In genomic region chr11:65078786-65079342, GRCh38 we compare ENCODE assay signal across 10 cellular contexts. TPM values are rescaled to one million over a fixed set of nuclear protein-coding genes. Genes with fewer than 3 reads are reported as not detected.
DNase-seq lines count a peak whose midpoint lies in the region; ATAC-seq, FAIRE-seq and TF ChIP-seq lines count a peak whose summit lies in the region.
"Had no signal": no experiment of that assay in that cellular context is flagged by ENCODE, and none has a peak within 500 bp of the region (broad histone marks: within the 10 kb centered on the region; RNA-seq: fewer than 3 reads in every experiment).

No MANE protein-coding gene starts in this region.

- no peaks in the 10 kb centered on the region for H3K27me3 ChIP-seq in Panc1 (ENCODE audit: control insufficient read depth, insufficient read depth, low read length)
- H3K27me3 ChIP-seq: brain microvascular endothelial cell, uterus had no signal

- peaks cover 83% of the 10 kb centered on the region for H3K36me3 Mint-ChIP-seq in activated T-cell treated with anti-CD3 and anti-CD28 coated beads, Interleukin-2, amount 50 U/mL, for 24 hours (ENCODE audit: low read depth)
- peaks cover 14% of the 10 kb centered on the region for H3K36me3 Mint-ChIP-seq in neural crest cell (ENCODE audit: low read depth)

- POLR2A ChIA-PET in Panc1 (lab: Charles Lee) = interaction anchor here (0.8 kb wide), 1 partner anchor 21 kb away, joined by 6 read pairs; no protein-coding TSS in a partner anchor

- H3K4me1 Mint-ChIP-seq in activated T-cell treated with anti-CD3 and anti-CD28 coated beads, Interleukin-2, amount 50 U/mL, for 24 hours (ENCODE audit: low read depth) = peaks cover 43% of the 10 kb centered on the region
- H3K4me1 Mint-ChIP-seq in neural crest cell = peaks cover 24% of the 10 kb centered on the region

- FAIRE-seq in kidney (lab: Jason Lieb, UNC) = no peak

- intact Hi-C loops in Panc1 (cut with micrococcal nuclease; ENCODE audit: unreplicated experiment) = no loop called here
- intact Hi-C loops in kidney (cut with DNase I) = no loop called here

- BruUV-seq in Panc1 (replicated peaks; lab: Mats Ljungman, UMichigan) = no TSS peak

- in situ Hi-C loops in Panc1 (cut with HindIII; ENCODE audit: low pct_unique_long_range_greater_than_20kb, low sequenced_read_pairs) = no loop called here

- peaks cover 5% of the 10 kb centered on the region for H3K36me3 ChIP-seq in Panc1 (ENCODE audit: control insufficient read depth, insufficient read depth, low read length)
- H3K36me3 ChIP-seq in kidney (ENCODE audit: control insufficient read depth in 1 of 2, insufficient read depth in 2 of 2, low read length in 2 of 2) = no peaks in the 10 kb centered on the region
- H3K36me3 ChIP-seq: brain microvascular endothelial cell, uterus had no signal

- H3K4me3 Mint-ChIP-seq in activated T-cell treated with anti-CD3 and anti-CD28 coated beads, Interleukin-2, amount 50 U/mL, for 24 hours = peak overlapping the region; percentile 9
- H3K4me3 Mint-ChIP-seq in neural crest cell = peak overlapping the region; percentile 77

- H3K4me1 ChIP-seq in Panc1 (ENCODE audit: control insufficient read depth, insufficient read depth, low read length) (peaks cover 28% of the 10 kb centered on the region), kidney (ENCODE audit: control insufficient read depth in 1 of 2, insufficient read depth in 1 of 2, low read depth in 1 of 2, low read length in 2 of 2) (peaks cover 4 to 5% of the 10 kb centered on the region in 2 donors)
- H3K4me1 ChIP-seq: uterus had no signal

- H3K9me3 Mint-ChIP-seq in activated T-cell treated with anti-CD3 and anti-CD28 coated beads, Interleukin-2, amount 50 U/mL, for 24 hours = no peaks in the 10 kb centered on the region
- H3K9me3 Mint-ChIP-seq in neural crest cell = no peaks in the 10 kb centered on the region

- H3K27me3 Mint-ChIP-seq in activated T-cell treated with anti-CD3 and anti-CD28 coated beads, Interleukin-2, amount 50 U/mL, for 24 hours = no peaks in the 10 kb centered on the region
- no peaks in the 10 kb centered on the region for H3K27me3 Mint-ChIP-seq in neural crest cell (ENCODE audit: low read depth)

- H3K9me3 ChIP-seq in Panc1 (ENCODE audit: control insufficient read depth, insufficient read depth, low read depth, low read length) = no peaks in the 10 kb centered on the region
- no peaks in the 10 kb centered on the region for H3K9me3 ChIP-seq in kidney (ENCODE audit: control insufficient read depth in 1 of 2, low read length in 2 of 2)
- H3K9me3 ChIP-seq: uterus had no signal

- H3K4me3 ChIP-seq in Panc1 (ENCODE audit: low read depth in 2 of 2, low read length in 2 of 2) = no peak overlapping the region
- no peak overlapping the region for H3K4me3 ChIP-seq in kidney (ENCODE audit: low read length in 2 of 2)
- H3K4me3 ChIP-seq: PC-9, uterus had no signal

- DNase-seq in activated T-cell treated with anti-CD3 and anti-CD28 coated beads, Interleukin-2, amount 50 U/mL, for 24 hours = no peak
- DNase-seq in activated T-cell treated with anti-CD3 and anti-CD28 coated beads, Interleukin-2, amount 50 U/mL, for 48 hours = no peak
- no peak for DNase-seq in Panc1 (ENCODE audit: low read depth, low spot score)
- DNase-seq in neural crest cell (ENCODE audit: low read depth, low spot score) = no peak
- no peak for DNase-seq in kidney
- no peak for DNase-seq in NCI-H446 treated with DMSO at 0.1 percent for 48 hours (lab: John Stamatoyannopoulos, UW)
- DNase-seq: nucleus accumbens, uterus had no signal

- H3K27ac ChIP-seq in Panc1 (ENCODE audit: low read length) = peak overlapping the region; percentile 41
- H3K27ac ChIP-seq in kidney (ENCODE audit: low read depth in 2 of 2, low read length in 2 of 2) = no peak overlapping the region
- H3K27ac ChIP-seq: brain microvascular endothelial cell, PC-9, uterus had no signal

- peak overlapping the region; percentile 12 for H3K27ac Mint-ChIP-seq in activated T-cell treated with anti-CD3 and anti-CD28 coated beads, Interleukin-2, amount 50 U/mL, for 24 hours
- H3K27ac Mint-ChIP-seq in neural crest cell (ENCODE audit: unreplicated experiment) = no peak overlapping the region

- peak; percentile 15; the same call in 1 of the 2 replicates for ATAC-seq in Panc1

- CTCF ChIA-PET in Panc1 (lab: Charles Lee) = interaction anchor here (1.1 kb wide), 1 partner anchor 9 kb away, joined by 3 read pairs; no protein-coding TSS in a partner anchor

- TF ChIP-seq CTCF in Panc1 (IDR thresholded peaks at IDR 0.05) (no peak), neural crest cell (conservative IDR thresholded peaks at IDR 0.05) (no peak), kidney (IDR thresholded peaks at IDR 0.05; ENCODE audit: borderline replicate concordance, extremely low read depth, insufficient read depth) (no peak)

- H3K9ac ChIP-seq in kidney (ENCODE audit: low read length in 2 of 2) = no peak overlapping the region

RNA-seq across cellular contexts. Expression of gene CDCA5, which starts 5.0 kb away (rescaled TPM):
- 92.9 TPM for total RNA-seq in Panc1 (2021; ENCODE audit: unreplicated experiment)
- 36.4 TPM for polyA plus RNA-seq in Panc1 (2012; ENCODE audit: insufficient read length)
- 83.1 and 84.8 TPM in 2 replicates for total RNA-seq in neural crest cell
- 1.4 TPM for total RNA-seq in kidney
- polyA plus RNA-seq in kidney (ENCODE audit: insufficient read depth, low read depth, low replicate concordance) = 0.43 TPM

RNA-seq across cellular contexts. Expression of gene ZFPL1, which starts 5.2 kb away (rescaled TPM):
- 68.4 TPM for total RNA-seq in Panc1 (2021; ENCODE audit: unreplicated experiment)
- polyA plus RNA-seq in Panc1 (2012; ENCODE audit: insufficient read length) = 80.6 TPM
- 33.2 and 35.7 TPM in 2 replicates for total RNA-seq in neural crest cell
- total RNA-seq in kidney = 31.4 TPM
- 43.1 TPM for polyA plus RNA-seq in kidney (ENCODE audit: insufficient read depth, low read depth, low replicate concordance)

RNA-seq across cellular contexts. Expression of gene VPS51, which starts 17.1 kb away (rescaled TPM):
- total RNA-seq in Panc1 (2021; ENCODE audit: unreplicated experiment) = 101 TPM
- 210 TPM for polyA plus RNA-seq in Panc1 (2012; ENCODE audit: insufficient read length)
- 76.5 and 94.3 TPM in 2 replicates for total RNA-seq in neural crest cell
- total RNA-seq in kidney = 110 TPM
- polyA plus RNA-seq in kidney (ENCODE audit: insufficient read depth, low read depth, low replicate concordance) = 98.3 TPM

RNA-seq across cellular contexts. Expression of gene NAALADL1, which starts 20.5 kb away (rescaled TPM):
- 0.23 TPM for total RNA-seq in Panc1 (2021; ENCODE audit: unreplicated experiment)
- not detected for polyA plus RNA-seq in Panc1 (2012; ENCODE audit: insufficient read length)
- 0.30 and 0.35 TPM in 2 replicates for total RNA-seq in neural crest cell
- 9.4 TPM for total RNA-seq in kidney
- 17.1 TPM for polyA plus RNA-seq in kidney (ENCODE audit: insufficient read depth, low read depth, low replicate concordance)
- total RNA-seq: PC-9 had no signal

RNA-seq across cellular contexts. Expression of gene TM7SF2, which starts 32.8 kb away (rescaled TPM):
- total RNA-seq in Panc1 (2021; ENCODE audit: unreplicated experiment) (85.4 TPM), neural crest cell (102 and 104 TPM in 2 replicates), kidney (20.9 TPM)
- 140 TPM for polyA plus RNA-seq in Panc1 (2012; ENCODE audit: insufficient read length)
- 88.2 TPM for polyA plus RNA-seq in kidney (ENCODE audit: insufficient read depth, low read depth, low replicate concordance)

Comparison
In these comparisons a context has a peak if more than half of its experiments do, and no peak if none do; other contexts are left out.
1. RNA of gene CDCA5, which starts 5.0 kb away (total RNA-seq): 92.9 TPM in Panc1 (single experiment) and 83.1 to 84.8 TPM in neural crest cell; 1.4 TPM in kidney (single experiment); every median in the first group is over 10 times any median in the second.